10 cellular contexts compared by ENCODE assay signal in the genomic region with DNA sequence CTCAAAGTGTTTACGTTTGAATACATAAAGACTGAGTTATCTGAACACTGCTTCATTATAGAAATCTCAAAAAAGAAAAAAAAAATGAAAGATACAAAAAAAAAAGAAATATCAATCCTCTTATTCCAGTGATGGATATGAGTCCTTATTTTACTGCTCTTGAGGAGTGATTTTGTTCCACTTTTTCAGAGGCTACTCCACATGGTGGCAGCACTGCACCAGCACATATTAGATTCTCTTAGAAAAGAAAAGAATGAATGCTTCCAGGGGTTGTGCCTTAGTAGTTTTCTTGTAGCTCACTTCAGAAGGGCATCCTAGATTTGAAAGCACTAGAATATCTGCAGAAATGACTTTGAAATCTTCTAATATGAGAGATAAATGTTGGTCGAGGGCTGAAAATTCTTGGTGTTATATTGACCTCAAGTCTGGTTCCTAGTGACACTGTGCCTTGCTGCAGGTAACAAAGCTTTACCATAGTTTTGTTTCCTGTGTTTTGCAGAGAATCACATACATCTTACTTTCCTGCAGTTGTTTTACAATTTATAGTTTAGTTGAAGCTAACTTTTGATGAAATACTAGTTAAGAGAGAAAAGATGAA. TPM values are rescaled to one million over a fixed set of nuclear protein-coding genes. Genes with fewer than 3 reads are reported as not detected.
DNase-seq lines count a peak whose midpoint lies in the region; ATAC-seq and FAIRE-seq lines count a peak whose summit lies in the region.
"Had no signal": no experiment of that assay in that cellular context is flagged by ENCODE, and none has a peak within 500 bp of the region (broad histone marks: within the 10 kb centered on the region; RNA-seq: fewer than 3 reads in every experiment).

No MANE protein-coding gene starts in this region.

- H3K4me1 Mint-ChIP-seq in activated CD8-positive, alpha-beta T cell treated with anti-CD3 and anti-CD28 coated beads, Interleukin-2, amount 10 ng/mL, durations not matched to agents 7 days and 5 days (ENCODE audit: low read depth): peaks cover 1% of the 10 kb centered on the region
- H3K4me1 Mint-ChIP-seq: stimulated activated naive CD8-positive, alpha-beta T cell treated with anti-CD3 and anti-CD28 coated beads, Interleukin-15, amount 100 ng/mL, for 72 hours had no signal

- FAIRE-seq in A204.1 (lab: Jason Lieb, UNC): peak; percentile 96
- FAIRE-seq: colon had no signal

- CTCF ChIA-PET in activated CD8-positive, alpha-beta T cell treated with anti-CD3 and anti-CD28 coated beads, Interleukin-2, amount 10 ng/mL, durations not matched to agents 7 days and 5 days (lab: Charles Lee): interaction anchor here (0.6 to 4.6 kb wide), 47 partner anchors 8 to 300 kb away, joined by 3 to 104 read pairs (median 5); partner anchors contain the start of genes C17orf50, MMP28, RASL10B and TAF15

- no peak for ATAC-seq in activated CD8-positive, alpha-beta T cell treated with anti-CD3 and anti-CD28 coated beads, Interleukin-2, amount 10 ng/mL, durations not matched to agents 7 days and 5 days
- no peak for ATAC-seq in GM18858 (IDR thresholded peaks at IDR 0.05; ENCODE audit: unreplicated experiment)
- ATAC-seq: stimulated activated naive CD8-positive, alpha-beta T cell treated with anti-CD3 and anti-CD28 coated beads, Interleukin-15, amount 100 ng/mL, for 72 hours had no signal

- H3K9me3 Mint-ChIP-seq in activated CD8-positive, alpha-beta T cell treated with anti-CD3 and anti-CD28 coated beads, Interleukin-2, amount 10 ng/mL, durations not matched to agents 7 days and 5 days (ENCODE audit: insufficient read depth): no peaks in the 10 kb centered on the region
- H3K9me3 Mint-ChIP-seq: stimulated activated naive CD8-positive, alpha-beta T cell treated with anti-CD3 and anti-CD28 coated beads, Interleukin-15, amount 100 ng/mL, for 72 hours had no signal

- H3K36me3 Mint-ChIP-seq in activated CD8-positive, alpha-beta T cell treated with anti-CD3 and anti-CD28 coated beads, Interleukin-2, amount 10 ng/mL, durations not matched to agents 7 days and 5 days (ENCODE audit: low read depth): peaks cover 29% of the 10 kb centered on the region

- POLR2A ChIA-PET in activated CD8-positive, alpha-beta T cell treated with anti-CD3 and anti-CD28 coated beads, Interleukin-2, amount 10 ng/mL, durations not matched to agents 7 days and 5 days (lab: Charles Lee): interaction anchor here (0.7 to 1.2 kb wide), 4 partner anchors 33 to 196 kb away, joined by 3 to 10 read pairs (median 3); partner anchors contain the start of genes PEX12 and TAF15

- DNase-seq in GF-D8 (lab: John Stamatoyannopoulos, UW) (peak; percentile 1), NCI-H2196 treated with DMSO at 0.1 percent for 48 hours (lab: John Stamatoyannopoulos, UW; ENCODE audit: unreplicated experiment) (peak; percentile 19), globus pallidus (ENCODE audit: low spot score) (peak; percentile 38), retina (peak; percentile 49), T1000 (lab: John Stamatoyannopoulos, UW) (no peak)
- DNase-seq in activated CD8-positive, alpha-beta T cell treated with anti-CD3 and anti-CD28 coated beads, Interleukin-2, amount 10 ng/mL, durations not matched to agents 7 days and 5 days: peak; percentile 58

- no peak overlapping the region for H3K4me3 Mint-ChIP-seq in activated CD8-positive, alpha-beta T cell treated with anti-CD3 and anti-CD28 coated beads, Interleukin-2, amount 10 ng/mL, durations not matched to agents 7 days and 5 days
- H3K4me3 Mint-ChIP-seq: stimulated activated naive CD8-positive, alpha-beta T cell treated with anti-CD3 and anti-CD28 coated beads, Interleukin-15, amount 100 ng/mL, for 72 hours had no signal

- no peaks in the 10 kb centered on the region for H3K27me3 Mint-ChIP-seq in activated CD8-positive, alpha-beta T cell treated with anti-CD3 and anti-CD28 coated beads, Interleukin-2, amount 10 ng/mL, durations not matched to agents 7 days and 5 days (ENCODE audit: low read depth)
- H3K27me3 Mint-ChIP-seq: stimulated activated naive CD8-positive, alpha-beta T cell treated with anti-CD3 and anti-CD28 coated beads, Interleukin-15, amount 100 ng/mL, for 72 hours had no signal

- no peak overlapping the region for H3K27ac Mint-ChIP-seq in activated CD8-positive, alpha-beta T cell treated with anti-CD3 and anti-CD28 coated beads, Interleukin-2, amount 10 ng/mL, durations not matched to agents 7 days and 5 days

RNA-seq across cellular contexts. Expression of gene AP2B1, which starts 25.9 kb away (rescaled TPM):
- total RNA-seq in activated CD8-positive, alpha-beta T cell treated with anti-CD3 and anti-CD28 coated beads, Interleukin-2, amount 10 ng/mL, durations not matched to agents 7 days and 5 days: 100 to 1,000 TPM; 161 to 172 TPM

RNA-seq across cellular contexts. Expression of gene PEX12, which starts 34.7 kb away (rescaled TPM):
- total RNA-seq in activated CD8-positive, alpha-beta T cell treated with anti-CD3 and anti-CD28 coated beads, Interleukin-2, amount 10 ng/mL, durations not matched to agents 7 days and 5 days: 1 to 10 TPM; 4.0 to 4.1 TPM

RNA-seq across cellular contexts. Expression of gene SLFN14, which starts 52.4 kb away (rescaled TPM):
- not detected for total RNA-seq in activated CD8-positive, alpha-beta T cell treated with anti-CD3 and anti-CD28 coated beads, Interleukin-2, amount 10 ng/mL, durations not matched to agents 7 days and 5 days
